In genomic region chr14:80105488-80105994, GRCh38 we compare ENCODE assay signal across 35 cellular contexts.
"Had no signal": no experiment of that assay in that cellular context is flagged by ENCODE, and none has a peak within 500 bp of the region (broad histone marks: within the 10 kb centered on the region; RNA-seq: fewer than 3 reads in every experiment).

No MANE protein-coding gene starts in this region.

- H3K36me3 ChIP-seq: adrenal gland, brain microvascular endothelial cell, breast epithelium, WERI-Rb-1 had no signal

- H3K27me3 Mint-ChIP-seq: activated CD4-positive, alpha-beta memory T cell treated with anti-CD3 and anti-CD28 coated beads, Interleukin-2, amount 10 ng/mL, durations not matched to agents 7 days and 5 days; activated CD4-positive, alpha-beta T cell treated with anti-CD3 and anti-CD28 coated beads for 36 hours; activated CD4-positive, alpha-beta T cell treated with anti-CD3 and anti-CD28 coated beads, Interleukin-2, amount 10 ng/mL, durations not matched to agents 7 days and 5 days; activated CD8-positive, alpha-beta memory T cell treated with anti-CD3 and anti-CD28 coated beads, Interleukin-2, amount 10 ng/mL, durations not matched to agents 7 days and 5 days; activated naive CD4-positive, alpha-beta T cell treated with anti-CD3 and anti-CD28 coated beads, Interleukin-2, amount 10 ng/mL, durations not matched to agents 7 days and 5 days; activated naive CD4-positive, alpha-beta T cell treated with anti-CD3 and anti-CD28 coated beads, Interleukin-2, amount 50 U/mL, for 24 hours; activated naive CD8-positive, alpha-beta T cell; activated T-cell treated with anti-CD3 and anti-CD28 coated beads, Interleukin-2, amount 50 U/mL, for 24 hours had no signal

- H3K4me1 Mint-ChIP-seq: activated CD4-positive, alpha-beta memory T cell treated with anti-CD3 and anti-CD28 coated beads, Interleukin-2, amount 10 ng/mL, durations not matched to agents 7 days and 5 days; activated CD4-positive, alpha-beta T cell treated with anti-CD3 and anti-CD28 coated beads for 36 hours; activated CD4-positive, alpha-beta T cell treated with anti-CD3 and anti-CD28 coated beads, Interleukin-2, amount 10 ng/mL, durations not matched to agents 7 days and 5 days; activated CD8-positive, alpha-beta memory T cell treated with anti-CD3 and anti-CD28 coated beads, Interleukin-2, amount 10 ng/mL, durations not matched to agents 7 days and 5 days; activated naive CD4-positive, alpha-beta T cell treated with anti-CD3 and anti-CD28 coated beads, Interleukin-2, amount 10 ng/mL, durations not matched to agents 7 days and 5 days; activated naive CD4-positive, alpha-beta T cell treated with anti-CD3 and anti-CD28 coated beads, Interleukin-2, amount 50 U/mL, for 24 hours had no signal

- DNase-seq: activated CD4-positive, alpha-beta memory T cell treated with anti-CD3 and anti-CD28 coated beads, Interleukin-2, amount 10 ng/mL, durations not matched to agents 7 days and 5 days; activated CD4-positive, alpha-beta T cell treated with anti-CD3 and anti-CD28 coated beads for 1 hour; activated CD4-positive, alpha-beta T cell treated with anti-CD3 and anti-CD28 coated beads for 36 hours; activated CD4-positive, alpha-beta T cell treated with anti-CD3 and anti-CD28 coated beads for 48 hours; activated CD4-positive, alpha-beta T cell treated with anti-CD3 and anti-CD28 coated beads, Interleukin-2, amount 10 ng/mL, durations not matched to agents 7 days and 5 days; activated CD4-positive, alpha-beta T cell treated with anti-CD3 and anti-CD28 coated beads, Interleukin-2, amount 50 U/mL, for 48 hours; activated CD4-positive, CD25-positive, alpha-beta regulatory T cell; activated CD8-positive, alpha-beta memory T cell treated with anti-CD3 and anti-CD28 coated beads for 24 hours; activated CD8-positive, alpha-beta memory T cell treated with anti-CD3 and anti-CD28 coated beads, Interleukin-2, amount 10 ng/mL, durations not matched to agents 7 days and 5 days; activated CD8-positive, alpha-beta memory T cell treated with anti-CD3 and anti-CD28 coated beads, Interleukin-2, amount 50 U/mL, for 48 hours; activated CD8-positive, alpha-beta T cell treated with anti-CD3 and anti-CD28 coated beads, Interleukin-2, amount 10 ng/mL, durations not matched to agents 7 days and 5 days; activated effector memory CD4-positive, alpha-beta T cell treated with Interleukin-2 at 50 U/mL for 16 hours; activated gamma-delta T cell; activated naive CD4-positive, alpha-beta T cell treated with anti-CD3 and anti-CD28 coated beads, Interleukin-2, amount 10 ng/mL, durations not matched to agents 7 days and 5 days; activated naive CD4-positive, alpha-beta T cell treated with Interleukin-2 at 50 U/mL for 16 hours; activated T-cell treated with anti-CD3 and anti-CD28 coated beads, Interleukin-2, amount 50 U/mL, for 24 hours; activated T-cell treated with anti-CD3 and anti-CD28 coated beads, Interleukin-2, amount 50 U/mL, for 48 hours; adrenal gland; amniotic stem cell; aorta; body of pancreas; brain microvascular endothelial cell; central memory CD4-positive, alpha-beta T cell; T-helper 2 cell; T-helper 9 cell; WERI-Rb-1 had no signal

- H3K27ac ChIP-seq: adrenal gland, body of pancreas, brain microvascular endothelial cell, breast epithelium, WERI-Rb-1 had no signal

- H3K36me3 Mint-ChIP-seq: activated CD8-positive, alpha-beta memory T cell treated with anti-CD3 and anti-CD28 coated beads, Interleukin-2, amount 10 ng/mL, durations not matched to agents 7 days and 5 days; activated naive CD4-positive, alpha-beta T cell treated with anti-CD3 and anti-CD28 coated beads, Interleukin-2, amount 10 ng/mL, durations not matched to agents 7 days and 5 days; activated naive CD4-positive, alpha-beta T cell treated with anti-CD3 and anti-CD28 coated beads, Interleukin-2, amount 50 U/mL, for 24 hours; activated naive CD8-positive, alpha-beta T cell had no signal

- H3K4me3 ChIP-seq: adrenal gland, body of pancreas, breast epithelium had no signal

- H3K4me1 ChIP-seq: adrenal gland, body of pancreas, breast epithelium had no signal

- ATAC-seq: activated CD4-positive, alpha-beta T cell treated with anti-CD3 and anti-CD28 coated beads for 36 hours; activated CD4-positive, CD25-positive, alpha-beta regulatory T cell treated with anti-CD3 and anti-CD28 coated beads, Interleukin-2, amount 50 U/mL, for 24 hours; activated CD8-positive, alpha-beta memory T cell treated with anti-CD3 and anti-CD28 coated beads, Interleukin-2, amount 10 ng/mL, durations not matched to agents 7 days and 5 days; activated CD8-positive, alpha-beta T cell treated with anti-CD3 and anti-CD28 coated beads, Interleukin-2, amount 10 ng/mL, durations not matched to agents 7 days and 5 days; body of pancreas; WTC11 had no signal

- H3K9me3 ChIP-seq: adrenal gland, body of pancreas, breast epithelium had no signal

- H3K9me3 Mint-ChIP-seq: activated CD4-positive, alpha-beta memory T cell treated with anti-CD3 and anti-CD28 coated beads, Interleukin-2, amount 10 ng/mL, durations not matched to agents 7 days and 5 days; activated CD4-positive, alpha-beta T cell treated with anti-CD3 and anti-CD28 coated beads, Interleukin-2, amount 10 ng/mL, durations not matched to agents 7 days and 5 days; activated naive CD4-positive, alpha-beta T cell treated with anti-CD3 and anti-CD28 coated beads, Interleukin-2, amount 50 U/mL, for 24 hours; T-helper 2 cell treated with Interferon-gamma antibody and Interleukin-4, amounts not matched to agents 5 μg/mL and 100 μg/mL, for 36 hours had no signal

- H3K27me3 ChIP-seq: adrenal gland, body of pancreas, brain microvascular endothelial cell, breast epithelium had no signal

- H3K4me3 Mint-ChIP-seq: activated CD4-positive, alpha-beta memory T cell treated with anti-CD3 and anti-CD28 coated beads, Interleukin-2, amount 10 ng/mL, durations not matched to agents 7 days and 5 days; activated CD4-positive, alpha-beta T cell treated with anti-CD3 and anti-CD28 coated beads for 36 hours; activated CD4-positive, alpha-beta T cell treated with anti-CD3 and anti-CD28 coated beads, Interleukin-2, amount 10 ng/mL, durations not matched to agents 7 days and 5 days; activated CD8-positive, alpha-beta memory T cell treated with anti-CD3 and anti-CD28 coated beads, Interleukin-2, amount 10 ng/mL, durations not matched to agents 7 days and 5 days; activated CD8-positive, alpha-beta T cell treated with anti-CD3 and anti-CD28 coated beads, Interleukin-2, amount 10 ng/mL, durations not matched to agents 7 days and 5 days; activated naive CD4-positive, alpha-beta T cell treated with anti-CD3 and anti-CD28 coated beads, Interleukin-2, amount 10 ng/mL, durations not matched to agents 7 days and 5 days; activated naive CD4-positive, alpha-beta T cell treated with anti-CD3 and anti-CD28 coated beads, Interleukin-2, amount 50 U/mL, for 24 hours; activated naive CD8-positive, alpha-beta T cell; activated T-cell treated with anti-CD3 and anti-CD28 coated beads, Interleukin-2, amount 50 U/mL, for 24 hours; T-helper 2 cell treated with Interferon-gamma antibody and Interleukin-4, amounts not matched to agents 5 μg/mL and 100 μg/mL, for 36 hours; WTC11 had no signal

- H3K27ac Mint-ChIP-seq: activated CD4-positive, alpha-beta memory T cell treated with anti-CD3 and anti-CD28 coated beads, Interleukin-2, amount 10 ng/mL, durations not matched to agents 7 days and 5 days; activated CD4-positive, alpha-beta T cell treated with anti-CD3 and anti-CD28 coated beads for 36 hours; activated CD4-positive, alpha-beta T cell treated with anti-CD3 and anti-CD28 coated beads, Interleukin-2, amount 10 ng/mL, durations not matched to agents 7 days and 5 days; activated CD8-positive, alpha-beta memory T cell treated with anti-CD3 and anti-CD28 coated beads, Interleukin-2, amount 10 ng/mL, durations not matched to agents 7 days and 5 days; activated CD8-positive, alpha-beta T cell treated with anti-CD3 and anti-CD28 coated beads, Interleukin-2, amount 10 ng/mL, durations not matched to agents 7 days and 5 days; activated naive CD4-positive, alpha-beta T cell treated with anti-CD3 and anti-CD28 coated beads, Interleukin-2, amount 10 ng/mL, durations not matched to agents 7 days and 5 days; activated naive CD4-positive, alpha-beta T cell treated with anti-CD3 and anti-CD28 coated beads, Interleukin-2, amount 50 U/mL, for 24 hours; activated naive CD8-positive, alpha-beta T cell; activated T-cell treated with anti-CD3 and anti-CD28 coated beads, Interleukin-2, amount 50 U/mL, for 24 hours; activated T-helper 2 cell treated with anti-CD3 and anti-CD28 coated beads, Interferon-gamma antibody, Interleukin-2, Interleukin-4, amounts not matched to agents 10 μg/mL and 5 μg/mL and 100 μg/mL, durations not matched to agents 14 hours and 24 hours and 36 hours; T-helper 2 cell treated with Interferon-gamma antibody and Interleukin-4, amounts not matched to agents 5 μg/mL and 100 μg/mL, for 36 hours; WTC11 had no signal

- FAIRE-seq: astrocyte, TTC549 had no signal
